Comparison of ENCODE assay signal across 8 cellular contexts in the genomic region with DNA sequence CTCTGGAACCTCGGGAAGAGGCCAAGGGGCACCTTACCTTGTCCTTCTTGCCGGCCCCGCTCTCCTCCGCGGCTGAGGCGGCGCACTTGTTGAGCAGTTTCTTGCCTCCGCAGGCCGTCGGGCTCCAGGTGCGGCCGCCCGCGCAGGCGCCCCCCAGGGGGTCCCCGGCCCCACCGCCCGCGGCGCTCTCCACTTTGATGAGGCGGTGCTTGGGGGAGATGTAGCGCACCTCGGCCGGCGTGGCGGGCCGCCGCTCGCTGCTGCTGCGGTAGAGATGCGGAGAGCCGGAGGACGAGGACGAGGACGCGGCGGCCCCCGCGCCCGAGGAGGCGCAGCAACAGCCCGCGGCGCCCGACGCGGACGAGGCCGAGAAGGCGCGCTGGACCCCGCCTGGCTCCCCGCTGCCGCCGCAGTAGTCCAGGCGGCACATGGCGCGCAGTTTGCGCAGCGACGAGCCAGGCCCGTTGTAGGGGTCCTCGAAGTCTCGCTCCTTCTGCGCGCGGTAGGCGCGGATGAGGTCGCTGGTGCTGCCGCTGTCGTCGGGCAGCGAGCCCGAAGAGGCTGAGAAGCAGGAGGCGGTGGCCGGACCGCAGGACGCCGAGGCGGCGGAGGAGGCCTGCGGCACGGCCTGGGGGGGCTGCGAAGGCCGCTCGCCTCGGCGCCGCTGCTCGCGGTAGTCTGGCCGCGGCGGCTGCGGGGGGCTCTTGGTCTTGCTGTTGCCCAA. TPM values are rescaled to one million over a fixed set of nuclear protein-coding genes. Genes with fewer than 3 reads are reported as not detected.
DNase-seq lines count a peak whose midpoint lies in the region; ATAC-seq and TF ChIP-seq lines count a peak whose summit lies in the region.

No MANE protein-coding gene starts in this region.

- H3K4me1 Mint-ChIP-seq in activated CD8-positive, alpha-beta T cell treated with anti-CD3 and anti-CD28 coated beads, Interleukin-2, amount 10 ng/mL, durations not matched to agents 7 days and 5 days (ENCODE audit: low read depth): peaks cover 29% of the 10 kb centered on the region

- H3K27me3 ChIP-seq in heart left ventricle: peaks cover 0 to 13% (median 0%) of the 10 kb centered on the region in 9 donors
- no peaks in the 10 kb centered on the region for H3K27me3 ChIP-seq in fibroblast of lung (ENCODE audit: control insufficient read depth, insufficient read depth, low read length)
- H3K27me3 ChIP-seq in psoas muscle (ENCODE audit: insufficient read depth in 3 of 3, low read length in 2 of 3): no peaks in the 10 kb centered on the region

- TF ChIP-seq CTCF in heart left ventricle (IDR thresholded peaks at IDR 0.05) (no peak), fibroblast of lung (conservative IDR thresholded peaks at IDR 0.05 in 1 of 2, IDR thresholded peaks at IDR 0.05 in 1 of 2; ENCODE audit: low read depth in 1 of 2, low read length in 2 of 2) (no peak), psoas muscle (IDR thresholded peaks at IDR 0.05) (no peak)

- TF ChIP-seq POLR2A in heart left ventricle (IDR thresholded peaks at IDR 0.05): no peak

- intact Hi-C loops in heart left ventricle (cut with DNase I): loop anchor here (2.0 to 10.0 kb wide), 17 partner anchors 21 to 156 kb away; no protein-coding TSS in a partner anchor
- intact Hi-C loops in Right ventricle myocardium superior (cut with DNase I): loop anchor here (5.0 kb wide), 3 partner anchors 36 to 151 kb away; no protein-coding TSS in a partner anchor
- intact Hi-C loops in psoas muscle (cut with DNase I): loop anchor here (5.0 kb wide), 2 partner anchors 51 to 151 kb away; no protein-coding TSS in a partner anchor

- no peak overlapping the region for H2AFZ ChIP-seq in fibroblast of lung (ENCODE audit: low read length)

- H3K4me2 ChIP-seq in fibroblast of lung (ENCODE audit: extremely low read depth, insufficient read depth, low read length): peak overlapping the region; percentile 33

- ATAC-seq in heart left ventricle (no peak), Right ventricle myocardium superior (ENCODE audit: poor library complexity) (no peak), psoas muscle (peak in 1 of 4 donors; percentile 9)
- no peak for ATAC-seq in activated CD8-positive, alpha-beta T cell treated with anti-CD3 and anti-CD28 coated beads, Interleukin-2, amount 10 ng/mL, durations not matched to agents 7 days and 5 days

- H4K20me1 ChIP-seq in fibroblast of lung (ENCODE audit: control insufficient read depth, extremely low read depth, insufficient read depth, low read length): peaks cover 2% of the 10 kb centered on the region

- CTCF ChIA-PET in activated CD8-positive, alpha-beta T cell treated with anti-CD3 and anti-CD28 coated beads, Interleukin-2, amount 10 ng/mL, durations not matched to agents 7 days and 5 days (lab: Charles Lee): interaction anchor here (0.7 to 1.9 kb wide), 3 partner anchors 9 to 157 kb away, joined by 3 to 8 read pairs (median 3); no protein-coding TSS in a partner anchor

- peaks cover 52% of the 10 kb centered on the region for H3K27me3 Mint-ChIP-seq in activated CD8-positive, alpha-beta T cell treated with anti-CD3 and anti-CD28 coated beads, Interleukin-2, amount 10 ng/mL, durations not matched to agents 7 days and 5 days (ENCODE audit: low read depth)

- H3K4me1 ChIP-seq in heart left ventricle (peaks cover 0 to 63% (median 31%) of the 10 kb centered on the region in 12 donors), fibroblast of lung (ENCODE audit: control insufficient read depth, extremely low read depth, insufficient read depth, low read length) (peaks cover 15% of the 10 kb centered on the region), psoas muscle (peaks cover 40% of the 10 kb centered on the region)

- peak overlapping the region; percentile 69 for H3K4me3 Mint-ChIP-seq in activated CD8-positive, alpha-beta T cell treated with anti-CD3 and anti-CD28 coated beads, Interleukin-2, amount 10 ng/mL, durations not matched to agents 7 days and 5 days

- H3K36me3 ChIP-seq in heart left ventricle: no peaks in the 10 kb centered on the region
- H3K36me3 ChIP-seq in fibroblast of lung (ENCODE audit: control insufficient read depth, insufficient read depth, low read length): no peaks in the 10 kb centered on the region
- no peaks in the 10 kb centered on the region for H3K36me3 ChIP-seq in psoas muscle (ENCODE audit: insufficient read depth in 1 of 2, low read depth in 1 of 2)

- H3K9me3 ChIP-seq in heart left ventricle (no peaks in the 10 kb centered on the region), fibroblast of lung (ENCODE audit: control insufficient read depth, insufficient read depth, low read depth, low read length) (no peaks in the 10 kb centered on the region), psoas muscle (no peaks in the 10 kb centered on the region)

- peak overlapping the region; percentile 87 for H3K9ac ChIP-seq in fibroblast of lung (ENCODE audit: insufficient read depth, low read length)

- no peak for DNase-seq in heart left ventricle
- DNase-seq in Right ventricle myocardium superior: no peak
- DNase-seq in activated CD8-positive, alpha-beta T cell treated with anti-CD3 and anti-CD28 coated beads, Interleukin-2, amount 10 ng/mL, durations not matched to agents 7 days and 5 days: no peak
- peak in 1 of 2 donors; percentile 14 for DNase-seq in fibroblast of lung (ENCODE audit: low read depth in 2 of 2)
- DNase-seq in psoas muscle: peak; percentile 31 to 58
- DNase-seq in AML-193 (lab: John Stamatoyannopoulos, UW): no peak
- no peak for DNase-seq in GOT3 (lab: John Stamatoyannopoulos, UW)
- no peak for DNase-seq in SK-N-DZ (ENCODE audit: low spot score)

- no peaks in the 10 kb centered on the region for H3K9me3 Mint-ChIP-seq in activated CD8-positive, alpha-beta T cell treated with anti-CD3 and anti-CD28 coated beads, Interleukin-2, amount 10 ng/mL, durations not matched to agents 7 days and 5 days (ENCODE audit: insufficient read depth)

- H3K4me3 ChIP-seq in heart left ventricle (peak overlapping the region; percentile 78 to 100 (median 94)), fibroblast of lung (replicated peaks in 1 of 4; ENCODE audit: control extremely low read depth in 1 of 4, insufficient read depth in 1 of 4, low read depth in 3 of 4, low read length in 4 of 4) (peak overlapping the region; percentile 59 to 88 (median 76)), psoas muscle (peak overlapping the region; percentile 98)

- no peak overlapping the region for H3K27ac Mint-ChIP-seq in activated CD8-positive, alpha-beta T cell treated with anti-CD3 and anti-CD28 coated beads, Interleukin-2, amount 10 ng/mL, durations not matched to agents 7 days and 5 days

- H3K79me2 ChIP-seq in fibroblast of lung (ENCODE audit: control insufficient read depth, insufficient read depth, low read length): peaks cover 56% of the 10 kb centered on the region

- POLR2A ChIA-PET in activated CD8-positive, alpha-beta T cell treated with anti-CD3 and anti-CD28 coated beads, Interleukin-2, amount 10 ng/mL, durations not matched to agents 7 days and 5 days (lab: Charles Lee): no interaction called here

- 0 to 1% (median 0%) methylated on average over 3 to 96 of the region's 96 CpGs for WGBS in heart left ventricle, 4 donors
- 1 to 6% (median 2%) methylated on average over 55 to 96 of the region's 96 CpGs for WGBS in psoas muscle, 3 donors

- no peaks in the 10 kb centered on the region for H3K36me3 Mint-ChIP-seq in activated CD8-positive, alpha-beta T cell treated with anti-CD3 and anti-CD28 coated beads, Interleukin-2, amount 10 ng/mL, durations not matched to agents 7 days and 5 days (ENCODE audit: low read depth)

- H3K27ac ChIP-seq in heart left ventricle (peak overlapping the region; percentile 91 to 100 (median 96)), fibroblast of lung (ENCODE audit: insufficient read depth, low read length) (peak overlapping the region; percentile 79), psoas muscle (peak overlapping the region; percentile 97)

RNA-seq across cellular contexts. Expression of a gene that starts 1.0 kb away (rescaled TPM):
- total RNA-seq in heart left ventricle (10 to 100 TPM; 10.7 to 31.4 (median 21.4) TPM), Right ventricle myocardium superior (15.0 TPM), fibroblast of lung (12.6 and 13.9 TPM in 2 replicates), psoas muscle (10 to 100 TPM in 2 of 4 donors, 1 to 10 TPM in 2; 4.8 to 26.2 (median 12.4) TPM)
- polyA plus RNA-seq in heart left ventricle (10 to 100 TPM in 1 of 2 donors, 1 to 10 TPM in 1; 7.8 to 23.2 TPM), fibroblast of lung (9.9 and 16.9 TPM in 2 replicates), psoas muscle (10 to 100 TPM in 1 of 3 donors, 1 to 10 TPM in 2; 4.0 to 30.7 (median 5.1) TPM)
- under 1 TPM; 0.57 to 0.58 TPM for total RNA-seq in activated CD8-positive, alpha-beta T cell treated with anti-CD3 and anti-CD28 coated beads, Interleukin-2, amount 10 ng/mL, durations not matched to agents 7 days and 5 days
- polyA plus RNA-seq in fibroblast of lung (2012): 13.0 and 21.1 TPM in 2 replicates
- 16.5 and 24.5 TPM in 2 replicates for polyA minus RNA-seq in fibroblast of lung (ENCODE audit: low replicate concordance)
- 8.5 and 9.6 TPM in 2 replicates for polyA plus RNA-seq in SK-N-DZ (2014; cell fraction: cytosol; rRNA removed)
- 5.3 and 5.8 TPM in 2 replicates for polyA plus RNA-seq in SK-N-DZ (2014; cell fraction: nucleus; rRNA removed)

Comparison
In these comparisons a context has a peak if more than half of its experiments do, and no peak if none do; other contexts are left out.
1. DNase-seq: peak in psoas muscle (2 of 2); none in heart left ventricle (0 of 5), Right ventricle myocardium superior (single experiment), activated CD8-positive, alpha-beta T cell treated with anti-CD3 and anti-CD28 coated beads, Interleukin-2, amount 10 ng/mL, durations not matched to agents 7 days and 5 days (single experiment), AML-193 (0 of 2), GOT3 (single experiment) and SK-N-DZ (single experiment).
2. Peak in every context shown above with its lines, with median percentiles within 50 percentile points of each other: H3K27ac ChIP-seq and H3K4me3 ChIP-seq.